In genomic region chr15:89121414-89121813, GRCh38 we compare ENCODE assay signal across 15 cellular contexts. TPM values are rescaled to one million over a fixed set of nuclear protein-coding genes. Genes with fewer than 3 reads are reported as not detected.
DNase-seq lines count a peak whose midpoint lies in the region; ATAC-seq and TF ChIP-seq lines count a peak whose summit lies in the region.
"Had no signal": no experiment of that assay in that cellular context is flagged by ENCODE, and none has a peak within 500 bp of the region (broad histone marks: within the 10 kb centered on the region; RNA-seq: fewer than 3 reads in every experiment).

No MANE protein-coding gene starts in this region.

- H3K4me3 Mint-ChIP-seq in CD4-positive, alpha-beta T cell: no peak overlapping the region
- H3K4me3 Mint-ChIP-seq: central memory CD8-positive, alpha-beta T cell; T-helper 1 cell treated with Interleukin-12 subunit alpha and Interleukin-12 subunit beta and Interleukin-4 antibody, amounts not matched to agents 30 μg/mL and 1 μg/mL, for 36 hours had no signal

- TF ChIP-seq CTCF in epithelial cell of esophagus (IDR thresholded peaks at IDR 0.05; ENCODE audit: insufficient read depth, low read depth, low read length, missing control alignments): no peak
- no peak for TF ChIP-seq CTCF in CD4-positive, alpha-beta T cell (IDR thresholded peaks at IDR 0.05)

- peak overlapping the region; percentile 57 for H2AFZ ChIP-seq in trophoblast cell (ENCODE audit: insufficient read depth, low read length, poor library complexity)

- no peak overlapping the region for H4K91ac ChIP-seq in trophoblast cell (ENCODE audit: low read depth, low read length)

- POLR2A ChIA-PET in CD4-positive, alpha-beta T cell (lab: Charles Lee): no interaction called here

- WGBS in trophoblast cell (ENCODE audit: extremely low coverage, insufficient coverage, insufficient read length): no CpG with 5 or more reads among the region's 3 CpGs

- no peak overlapping the region for H3K9ac ChIP-seq in trophoblast cell (ENCODE audit: low read length)

- H4K8ac ChIP-seq in trophoblast cell (ENCODE audit: low read depth, low read length): no peak overlapping the region

- no peaks in the 10 kb centered on the region for H3K9me3 ChIP-seq in trophoblast cell (ENCODE audit: insufficient read depth, low read depth, low read length)
- H3K9me3 ChIP-seq in CD4-positive, alpha-beta T cell (ENCODE audit: control insufficient read depth, low read length): no peaks in the 10 kb centered on the region

- H2BK5ac ChIP-seq in trophoblast cell (ENCODE audit: low read depth, low read length, poor library complexity): no peak overlapping the region

- no peak overlapping the region for H3K18ac ChIP-seq in trophoblast cell (ENCODE audit: low read length)

- no peak overlapping the region for H2BK12ac ChIP-seq in trophoblast cell (ENCODE audit: low read length)

- H4K12ac ChIP-seq in trophoblast cell (ENCODE audit: low read depth, low read length): no peak overlapping the region

- H3K4ac ChIP-seq in trophoblast cell (ENCODE audit: low read depth, low read length): no peak overlapping the region

- no peak overlapping the region for H3K4me3 ChIP-seq in epithelial cell of esophagus (ENCODE audit: low read length)
- no peak overlapping the region for H3K4me3 ChIP-seq in trophoblast cell (ENCODE audit: low read depth, low read length)

- no peak overlapping the region for H2BK120ac ChIP-seq in trophoblast cell (ENCODE audit: insufficient read depth, low read length, poor library complexity)

- H3K4me1 Mint-ChIP-seq in CD4-positive, alpha-beta T cell (ENCODE audit: low read depth): no peaks in the 10 kb centered on the region

- peaks cover 0 to 8% of the 10 kb centered on the region in 2 experiments for H3K4me1 ChIP-seq in trophoblast cell (ENCODE audit: control insufficient read depth in 1 of 2, insufficient read depth in 2 of 2, low read length in 2 of 2)

- peaks cover 2% of the 10 kb centered on the region for H3K79me2 ChIP-seq in trophoblast cell (ENCODE audit: control insufficient read depth, insufficient read depth, low read length, poor library complexity)

- DNase-seq in DMS53 treated with DMSO at 0.1 percent for 48 hours (lab: John Stamatoyannopoulos, UW; ENCODE audit: unreplicated experiment) (peak; percentile 89), NCI-H526 (lab: John Stamatoyannopoulos, UW) (peak; percentile 96 to 97), epithelial cell of esophagus (ENCODE audit: low read depth) (peak; percentile 94), trophoblast cell (no peak), hypothalamus (lab: John Stamatoyannopoulos, UW) (no peak), D341Med (ENCODE audit: low spot score) (no peak)
- DNase-seq in CD4-positive, alpha-beta T cell: no peak
- DNase-seq: activated CD8-positive, alpha-beta memory T cell treated with anti-CD3 and anti-CD28 coated beads, Interleukin-2, amount 50 U/mL, for 48 hours; DMS79 treated with DMSO at 0.1 percent for 48 hours; NCI-H2107 had no signal

- H2AK5ac ChIP-seq in trophoblast cell (ENCODE audit: low read length): no peak overlapping the region

- H3K79me1 ChIP-seq in trophoblast cell (ENCODE audit: low read length): no peaks in the 10 kb centered on the region

- H3K27ac Mint-ChIP-seq in CD4-positive, alpha-beta T cell: no peak overlapping the region
- H3K27ac Mint-ChIP-seq: T-helper 1 cell treated with Interleukin-12 subunit alpha and Interleukin-12 subunit beta and Interleukin-4 antibody, amounts not matched to agents 30 μg/mL and 1 μg/mL, for 36 hours had no signal

- H3K23ac ChIP-seq in trophoblast cell (ENCODE audit: low read length): no peak overlapping the region

- CTCF ChIA-PET in CD4-positive, alpha-beta T cell (lab: Charles Lee): interaction anchor here (2.4 kb wide), 1 partner anchor 8 kb away, joined by 12 read pairs; no protein-coding TSS in a partner anchor

- no peaks in the 10 kb centered on the region for H3K27me3 ChIP-seq in trophoblast cell (ENCODE audit: insufficient read depth, low read length)
- H3K27me3 ChIP-seq in CD4-positive, alpha-beta T cell (ENCODE audit: control insufficient read depth, insufficient read depth, low read length): no peaks in the 10 kb centered on the region

- H3K36me3 ChIP-seq in trophoblast cell (ENCODE audit: control insufficient read depth in 1 of 2, insufficient read depth in 2 of 2, low read length in 2 of 2): peaks cover 2 to 3% of the 10 kb centered on the region in 2 experiments

- no peaks in the 10 kb centered on the region for H3K9me3 Mint-ChIP-seq in CD4-positive, alpha-beta T cell
- H3K9me3 Mint-ChIP-seq: central memory CD8-positive, alpha-beta T cell; T-helper 1 cell treated with Interleukin-12 subunit alpha and Interleukin-12 subunit beta and Interleukin-4 antibody, amounts not matched to agents 30 μg/mL and 1 μg/mL, for 36 hours had no signal

- H3K27ac ChIP-seq in trophoblast cell (ENCODE audit: low read depth, low read length): no peak overlapping the region
- H3K27ac ChIP-seq in CD4-positive, alpha-beta T cell (ENCODE audit: low read depth, low read length): no peak overlapping the region

- intact Hi-C loops in CD4-positive, alpha-beta T cell (cut with DNase I, micrococcal nuclease): no loop called here

- H3K14ac ChIP-seq in trophoblast cell (ENCODE audit: low read length): no peak overlapping the region

- no peak overlapping the region for H3K4me2 ChIP-seq in trophoblast cell (ENCODE audit: low read length)

- ATAC-seq in HG03520 (IDR thresholded peaks at IDR 0.05; ENCODE audit: unreplicated experiment): no peak
- ATAC-seq in CD4-positive, alpha-beta T cell (ENCODE audit: poor library complexity): no peak
- ATAC-seq: HCT116, sciatic nerve had no signal

- H3K36me3 Mint-ChIP-seq in CD4-positive, alpha-beta T cell (ENCODE audit: low read depth): peaks cover 84% of the 10 kb centered on the region

- no peaks in the 10 kb centered on the region for H3K27me3 Mint-ChIP-seq in CD4-positive, alpha-beta T cell
- H3K27me3 Mint-ChIP-seq: central memory CD8-positive, alpha-beta T cell had no signal

RNA-seq across cellular contexts. Expression of gene ABHD2, which starts 33.2 kb away (rescaled TPM):
- polyA plus RNA-seq in trophoblast cell (2013): 12.4 and 13.4 TPM in 2 replicates
- total RNA-seq in CD4-positive, alpha-beta T cell: 10 to 100 TPM; 36.0 to 39.2 TPM

Comparison
In these comparisons a context has a peak if more than half of its experiments do, and no peak if none do; other contexts are left out.
1. DNase-seq: peak in DMS53 treated with DMSO at 0.1 percent for 48 hours (single experiment), NCI-H526 (2 of 2) and epithelial cell of esophagus (single experiment); none in trophoblast cell (0 of 2), CD4-positive, alpha-beta T cell (0 of 10), hypothalamus (0 of 51) and D341Med (single experiment).